25 cellular contexts compared by ENCODE assay signal in genomic region chr2:41167014-41167413, GRCh38.
DNase-seq lines count a peak whose midpoint lies in the region; ATAC-seq, FAIRE-seq and TF ChIP-seq lines count a peak whose summit lies in the region.
"Had no signal": no experiment of that assay in that cellular context is flagged by ENCODE, and none has a peak within 500 bp of the region (broad histone marks: within the 10 kb centered on the region; RNA-seq: fewer than 3 reads in every experiment).

No MANE protein-coding gene starts in this region.

- no peak overlapping the region for H3K27ac ChIP-seq in H1 (ENCODE audit: low read depth, low read length)
- H3K27ac ChIP-seq in trophoblast cell (ENCODE audit: low read depth, low read length): no peak overlapping the region
- no peak overlapping the region for H3K27ac ChIP-seq in pancreas
- H3K27ac ChIP-seq: BLaER1, SJSA1 had no signal

- H3K4me3 ChIP-seq in H7 (ENCODE audit: insufficient read depth, low read depth, low read length) (no peak overlapping the region), H1 (ENCODE audit: extremely low read depth in 1 of 4, insufficient read depth in 2 of 4, low read depth in 3 of 4, low read length in 4 of 4) (no peak overlapping the region), trophoblast cell (ENCODE audit: low read depth, low read length) (no peak overlapping the region), pancreas (no peak overlapping the region)
- H3K4me3 ChIP-seq: BLaER1, K562, SJSA1 had no signal

- H3K79me1 ChIP-seq in H1 (ENCODE audit: low read depth, low read length) (no peaks in the 10 kb centered on the region), trophoblast cell (ENCODE audit: low read length) (peaks cover 3% of the 10 kb centered on the region)

- CTCF ChIA-PET in H1 (lab: Charles Lee; ENCODE audit: partially characterized antibody): no interaction called here

- H2AFZ ChIP-seq in H1 (ENCODE audit: low read length): no peak overlapping the region
- no peak overlapping the region for H2AFZ ChIP-seq in trophoblast cell (ENCODE audit: insufficient read depth, low read length, poor library complexity)

- H2BK15ac ChIP-seq in H1 (ENCODE audit: low read length): no peak overlapping the region

- H3K14ac ChIP-seq in H1 (ENCODE audit: insufficient read length): no peak overlapping the region
- H3K14ac ChIP-seq in trophoblast cell (ENCODE audit: low read length): no peak overlapping the region

- H3K4me1 ChIP-seq in H1 (replicated peaks in 1 of 4; ENCODE audit: control insufficient read depth in 3 of 4, insufficient read depth in 4 of 4, low read length in 3 of 4) (peaks cover 0 to 5% (median 1%) of the 10 kb centered on the region in 4 experiments; a peak in 2 of 7 replicates), trophoblast cell (ENCODE audit: control insufficient read depth in 1 of 2, insufficient read depth in 2 of 2, low read length in 2 of 2) (peaks cover 0 to 2% of the 10 kb centered on the region in 2 experiments), pancreas (peaks cover 0 to 7% (median 6%) of the 10 kb centered on the region in 3 donors)
- H3K4me1 ChIP-seq: BLaER1, SJSA1 had no signal

- H2BK120ac ChIP-seq in H1 (replicated peaks; ENCODE audit: low read depth, low read length): no peak overlapping the region
- H2BK120ac ChIP-seq in trophoblast cell (ENCODE audit: insufficient read depth, low read length, poor library complexity): no peak overlapping the region

- H4K5ac ChIP-seq in H1 (ENCODE audit: insufficient read length, low read depth, low read length): no peak overlapping the region

- no peaks in the 10 kb centered on the region for H3K27me3 ChIP-seq in H7 (ENCODE audit: control insufficient read depth, insufficient read depth, low read length)
- H3K27me3 ChIP-seq in H1 (replicated peaks in 1 of 4; ENCODE audit: control insufficient read depth in 3 of 4, extremely low read depth in 1 of 4, insufficient read depth in 3 of 4, low read length in 3 of 4): no peaks in the 10 kb centered on the region
- no peaks in the 10 kb centered on the region for H3K27me3 ChIP-seq in trophoblast cell (ENCODE audit: insufficient read depth, low read length)
- no peaks in the 10 kb centered on the region for H3K27me3 ChIP-seq in pancreas
- H3K27me3 ChIP-seq: BLaER1 had no signal

- H3K56ac ChIP-seq in H1 (replicated peaks; ENCODE audit: insufficient read length, low read depth, low read length): no peak overlapping the region

- H4K12ac ChIP-seq in trophoblast cell (ENCODE audit: low read depth, low read length): no peak overlapping the region

- no peak overlapping the region for H2BK12ac ChIP-seq in H1 (ENCODE audit: low read depth, low read length)
- H2BK12ac ChIP-seq in trophoblast cell (ENCODE audit: low read length): peak overlapping the region; percentile 5

- no peak for TF ChIP-seq POLR2A in H1 (IDR thresholded peaks at IDR 0.05; ENCODE audit: control extremely low read depth in 1 of 2, low read depth in 2 of 2, low read length in 2 of 2)

- H3K9ac ChIP-seq in H1 (replicated peaks in 1 of 4; ENCODE audit: extremely low read depth in 1 of 4, low read depth in 3 of 4, low read length in 3 of 4): no peak overlapping the region
- H3K9ac ChIP-seq in trophoblast cell (ENCODE audit: low read length): no peak overlapping the region
- H3K9ac ChIP-seq: BLaER1 had no signal

- H2BK5ac ChIP-seq in H1 (ENCODE audit: low read depth, low read length) (no peak overlapping the region), trophoblast cell (ENCODE audit: low read depth, low read length, poor library complexity) (no peak overlapping the region)

- intact Hi-C loops in pancreas (cut with DNase I): no loop called here

- no peak overlapping the region for H2BK20ac ChIP-seq in H1 (ENCODE audit: low read length)

- H3K4me2 ChIP-seq in H1 (ENCODE audit: insufficient read depth in 1 of 2, low read depth in 2 of 2, low read length in 2 of 2) (no peak overlapping the region; a peak in 1 of 4 replicates), trophoblast cell (ENCODE audit: low read length) (no peak overlapping the region)
- H3K4me2 ChIP-seq: BLaER1 had no signal

- FAIRE-seq in H1 (lab: Jason Lieb, UNC) (peak; percentile 36), pancreas (lab: Jason Lieb, UNC) (no peak)
- FAIRE-seq: A204.1, HTR-8/SVneo, K562 had no signal

- H4K8ac ChIP-seq in H1 (ENCODE audit: extremely low read depth, insufficient read depth, low read length): no peak overlapping the region
- H4K8ac ChIP-seq in trophoblast cell (ENCODE audit: low read depth, low read length): no peak overlapping the region

- H4K91ac ChIP-seq in H1 (replicated peaks; ENCODE audit: insufficient read length, low read length) (no peak overlapping the region), trophoblast cell (ENCODE audit: low read depth, low read length) (no peak overlapping the region)

- POLR2A ChIA-PET in H1 (lab: Charles Lee; ENCODE audit: partially characterized antibody): no interaction called here

- WGBS in H1 (ENCODE audit: extremely low coverage in 1 of 2, insufficient coverage in 1 of 2, insufficient read length in 1 of 2, insufficient replicate concordance in 2 of 2, low coverage in 1 of 2, low lambda C conversion rate in 2 of 2, missing lambda C conversion rate in 1 of 2), 2 experiments: 76% methylated on average over 2 of the region's 2 CpGs; no CpG with 5 or more reads in 1 of the 2 experiments
- WGBS in trophoblast cell (ENCODE audit: extremely low coverage, insufficient coverage, insufficient read length): no CpG with 5 or more reads among the region's 2 CpGs
- WGBS in pancreas, 2 donors: 80 to 100% methylated on average over 2 of the region's 2 CpGs

- no peaks in the 10 kb centered on the region for H3K9me3 ChIP-seq in H1 (ENCODE audit: insufficient read depth in 2 of 2, low read depth in 1 of 2, low read length in 1 of 2)
- no peaks in the 10 kb centered on the region for H3K9me3 ChIP-seq in trophoblast cell (ENCODE audit: insufficient read depth, low read depth, low read length)
- no peaks in the 10 kb centered on the region for H3K9me3 ChIP-seq in pancreas
- H3K9me3 ChIP-seq: BLaER1, SJSA1 had no signal

- no peak overlapping the region for H2AK5ac ChIP-seq in H1 (ENCODE audit: low read depth, low read length)
- H2AK5ac ChIP-seq in trophoblast cell (ENCODE audit: low read length): no peak overlapping the region

- H3K79me2 ChIP-seq in H1 (ENCODE audit: control insufficient read depth in 1 of 2, insufficient read depth in 2 of 2, low read length in 2 of 2) (no peaks in the 10 kb centered on the region), trophoblast cell (ENCODE audit: control insufficient read depth, insufficient read depth, low read length, poor library complexity) (no peaks in the 10 kb centered on the region)

- H3K36me3 ChIP-seq in H7 (replicated peaks; ENCODE audit: control insufficient read depth, insufficient read depth, low read length) (no peaks in the 10 kb centered on the region), H1 (ENCODE audit: control insufficient read depth in 2 of 4, insufficient read depth in 4 of 4, low read length in 3 of 4) (no peaks in the 10 kb centered on the region), trophoblast cell (ENCODE audit: control insufficient read depth in 1 of 2, insufficient read depth in 2 of 2, low read length in 2 of 2) (no peaks in the 10 kb centered on the region), pancreas (no peaks in the 10 kb centered on the region)
- H3K36me3 ChIP-seq: BLaER1, SJSA1 had no signal

- TF ChIP-seq CTCF in H1 (IDR thresholded peaks at IDR 0.05; ENCODE audit: control extremely low read depth in 1 of 3, insufficient read depth in 1 of 3, low read depth in 1 of 3, low read length in 3 of 3) (no peak), pancreas (IDR thresholded peaks at IDR 0.05) (no peak)

- DNase-seq in H7: peak; percentile 11
- peak; percentile 3 to 43 for DNase-seq in H1 (ENCODE audit: low read depth in 1 of 2, low spot score in 2 of 2)
- DNase-seq in iPS-NIHi7 (ENCODE audit: extremely low spot score): peak; percentile 10
- no peak for DNase-seq in trophoblast cell
- DNase-seq in pancreas: no peak
- no peak for DNase-seq in NCI-H2081 (lab: John Stamatoyannopoulos, UW)
- DNase-seq: CD4-positive, CD25-positive, alpha-beta regulatory T cell; DMS153; GOT3; Kasumi-1; NCI-H1092 treated with DMSO at 0.1 percent for 48 hours; NCI-H1436; NCI-H187; NCI-H446; NCI-H524 treated with DMSO at 0.1 percent for 48 hours; NCI-H82; NK-92 treated with Interleukin-12 subunit alpha and Interleukin-12 subunit beta, amount 100 ng/mL, for 24 hours; Right ventricle myocardium superior; RPMI8226 had no signal

- H3K23me2 ChIP-seq in H1 (ENCODE audit: low read depth, low read length): no peaks in the 10 kb centered on the region

- no peak overlapping the region for H3K4ac ChIP-seq in H1 (replicated peaks; ENCODE audit: insufficient read length, low read depth, low read length)
- no peak overlapping the region for H3K4ac ChIP-seq in trophoblast cell (ENCODE audit: low read depth, low read length)

- peak in 1 of 2 experiments; percentile 15; a peak in 1 of 4 replicates for TF ChIP-seq RAD21 in H1 (IDR thresholded peaks at IDR 0.05 in 1 of 2, conservative IDR thresholded peaks at IDR 0.05 in 1 of 2; ENCODE audit: low read depth in 2 of 2, low read length in 2 of 2)

- H3K23ac ChIP-seq in H1 (ENCODE audit: insufficient read length): no peak overlapping the region
- H3K23ac ChIP-seq in trophoblast cell (ENCODE audit: low read length): no peak overlapping the region

- no peak for TF ChIP-seq EP300 in H1 (IDR thresholded peaks at IDR 0.05; ENCODE audit: borderline replicate concordance in 1 of 2, low read depth in 2 of 2, low read length in 2 of 2)

- no peak for ATAC-seq in pancreas
- no peak for ATAC-seq in GM21576 (IDR thresholded peaks at IDR 0.05; ENCODE audit: unreplicated experiment)
- ATAC-seq: K562 had no signal

- H3K18ac ChIP-seq in H1 (ENCODE audit: extremely low read depth, low read length): no peak overlapping the region
- no peak overlapping the region for H3K18ac ChIP-seq in trophoblast cell (ENCODE audit: low read length)

- H4K20me1 ChIP-seq in H1 (replicated peaks in 1 of 2; ENCODE audit: control insufficient read depth in 1 of 2, insufficient read depth in 2 of 2, low read length in 2 of 2): no peaks in the 10 kb centered on the region
- H4K20me1 ChIP-seq: BLaER1 had no signal

TF ChIP-seq in H1, 55 proteins besides CTCF, POLR2A, EP300 and RAD21 (continues in another document):
- TF ChIP-seq NANOG (IDR thresholded peaks at IDR 0.05; ENCODE audit: insufficient read depth, low read depth, low read length, poor library complexity, severe bottlenecking) (peak; percentile 40), POU5F1 (IDR thresholded peaks at IDR 0.05; ENCODE audit: low read depth, low read length) (no peak), USF2 (IDR thresholded peaks at IDR 0.05; ENCODE audit: low read length) (no peak), KDM5A (IDR thresholded peaks at IDR 0.05; ENCODE audit: low read length) (no peak), PHF8 (conservative IDR thresholded peaks at IDR 0.05; ENCODE audit: low read depth, low read length) (no peak)

Comparison
In these comparisons a context has a peak if more than half of its experiments do, and no peak if none do; other contexts are left out.
1. DNase-seq: peak in H7 (single experiment), H1 (2 of 2) and iPS-NIHi7 (single experiment); none in trophoblast cell (0 of 2), pancreas (0 of 6) and NCI-H2081 (0 of 2).